ENCODE assay signal across 1 cellular context in the genomic region with DNA sequence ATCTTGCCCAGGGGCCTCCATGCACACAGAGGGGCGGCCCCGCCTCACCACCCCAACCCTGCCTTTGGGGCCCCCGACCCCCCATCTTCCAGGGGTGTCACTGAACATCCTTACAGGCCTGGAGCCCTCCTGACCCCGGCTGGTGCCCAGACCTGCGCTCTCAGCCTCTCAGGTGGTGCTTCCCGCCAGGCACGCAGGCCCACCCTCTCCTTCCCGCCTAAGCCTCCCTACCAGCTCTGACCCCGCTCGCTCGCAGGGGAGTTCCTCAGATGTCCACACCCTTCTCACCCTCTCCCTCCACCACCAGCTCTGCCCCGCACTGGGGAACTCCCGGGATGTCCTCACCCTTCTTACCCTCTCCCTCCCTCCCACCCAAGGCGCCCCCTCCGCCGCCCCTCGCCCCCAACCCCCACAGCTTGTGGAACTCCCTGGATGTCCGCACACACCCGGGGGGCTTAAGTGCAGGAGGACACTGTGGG.
TF ChIP-seq lines count a peak whose summit lies in the region.

No MANE protein-coding gene starts in this region.

TF ChIP-seq in GM23338, 12 proteins besides CTCF, POLR2A, EP300 and RAD21 (continued from another document):
- TF ChIP-seq, protein P1, sequence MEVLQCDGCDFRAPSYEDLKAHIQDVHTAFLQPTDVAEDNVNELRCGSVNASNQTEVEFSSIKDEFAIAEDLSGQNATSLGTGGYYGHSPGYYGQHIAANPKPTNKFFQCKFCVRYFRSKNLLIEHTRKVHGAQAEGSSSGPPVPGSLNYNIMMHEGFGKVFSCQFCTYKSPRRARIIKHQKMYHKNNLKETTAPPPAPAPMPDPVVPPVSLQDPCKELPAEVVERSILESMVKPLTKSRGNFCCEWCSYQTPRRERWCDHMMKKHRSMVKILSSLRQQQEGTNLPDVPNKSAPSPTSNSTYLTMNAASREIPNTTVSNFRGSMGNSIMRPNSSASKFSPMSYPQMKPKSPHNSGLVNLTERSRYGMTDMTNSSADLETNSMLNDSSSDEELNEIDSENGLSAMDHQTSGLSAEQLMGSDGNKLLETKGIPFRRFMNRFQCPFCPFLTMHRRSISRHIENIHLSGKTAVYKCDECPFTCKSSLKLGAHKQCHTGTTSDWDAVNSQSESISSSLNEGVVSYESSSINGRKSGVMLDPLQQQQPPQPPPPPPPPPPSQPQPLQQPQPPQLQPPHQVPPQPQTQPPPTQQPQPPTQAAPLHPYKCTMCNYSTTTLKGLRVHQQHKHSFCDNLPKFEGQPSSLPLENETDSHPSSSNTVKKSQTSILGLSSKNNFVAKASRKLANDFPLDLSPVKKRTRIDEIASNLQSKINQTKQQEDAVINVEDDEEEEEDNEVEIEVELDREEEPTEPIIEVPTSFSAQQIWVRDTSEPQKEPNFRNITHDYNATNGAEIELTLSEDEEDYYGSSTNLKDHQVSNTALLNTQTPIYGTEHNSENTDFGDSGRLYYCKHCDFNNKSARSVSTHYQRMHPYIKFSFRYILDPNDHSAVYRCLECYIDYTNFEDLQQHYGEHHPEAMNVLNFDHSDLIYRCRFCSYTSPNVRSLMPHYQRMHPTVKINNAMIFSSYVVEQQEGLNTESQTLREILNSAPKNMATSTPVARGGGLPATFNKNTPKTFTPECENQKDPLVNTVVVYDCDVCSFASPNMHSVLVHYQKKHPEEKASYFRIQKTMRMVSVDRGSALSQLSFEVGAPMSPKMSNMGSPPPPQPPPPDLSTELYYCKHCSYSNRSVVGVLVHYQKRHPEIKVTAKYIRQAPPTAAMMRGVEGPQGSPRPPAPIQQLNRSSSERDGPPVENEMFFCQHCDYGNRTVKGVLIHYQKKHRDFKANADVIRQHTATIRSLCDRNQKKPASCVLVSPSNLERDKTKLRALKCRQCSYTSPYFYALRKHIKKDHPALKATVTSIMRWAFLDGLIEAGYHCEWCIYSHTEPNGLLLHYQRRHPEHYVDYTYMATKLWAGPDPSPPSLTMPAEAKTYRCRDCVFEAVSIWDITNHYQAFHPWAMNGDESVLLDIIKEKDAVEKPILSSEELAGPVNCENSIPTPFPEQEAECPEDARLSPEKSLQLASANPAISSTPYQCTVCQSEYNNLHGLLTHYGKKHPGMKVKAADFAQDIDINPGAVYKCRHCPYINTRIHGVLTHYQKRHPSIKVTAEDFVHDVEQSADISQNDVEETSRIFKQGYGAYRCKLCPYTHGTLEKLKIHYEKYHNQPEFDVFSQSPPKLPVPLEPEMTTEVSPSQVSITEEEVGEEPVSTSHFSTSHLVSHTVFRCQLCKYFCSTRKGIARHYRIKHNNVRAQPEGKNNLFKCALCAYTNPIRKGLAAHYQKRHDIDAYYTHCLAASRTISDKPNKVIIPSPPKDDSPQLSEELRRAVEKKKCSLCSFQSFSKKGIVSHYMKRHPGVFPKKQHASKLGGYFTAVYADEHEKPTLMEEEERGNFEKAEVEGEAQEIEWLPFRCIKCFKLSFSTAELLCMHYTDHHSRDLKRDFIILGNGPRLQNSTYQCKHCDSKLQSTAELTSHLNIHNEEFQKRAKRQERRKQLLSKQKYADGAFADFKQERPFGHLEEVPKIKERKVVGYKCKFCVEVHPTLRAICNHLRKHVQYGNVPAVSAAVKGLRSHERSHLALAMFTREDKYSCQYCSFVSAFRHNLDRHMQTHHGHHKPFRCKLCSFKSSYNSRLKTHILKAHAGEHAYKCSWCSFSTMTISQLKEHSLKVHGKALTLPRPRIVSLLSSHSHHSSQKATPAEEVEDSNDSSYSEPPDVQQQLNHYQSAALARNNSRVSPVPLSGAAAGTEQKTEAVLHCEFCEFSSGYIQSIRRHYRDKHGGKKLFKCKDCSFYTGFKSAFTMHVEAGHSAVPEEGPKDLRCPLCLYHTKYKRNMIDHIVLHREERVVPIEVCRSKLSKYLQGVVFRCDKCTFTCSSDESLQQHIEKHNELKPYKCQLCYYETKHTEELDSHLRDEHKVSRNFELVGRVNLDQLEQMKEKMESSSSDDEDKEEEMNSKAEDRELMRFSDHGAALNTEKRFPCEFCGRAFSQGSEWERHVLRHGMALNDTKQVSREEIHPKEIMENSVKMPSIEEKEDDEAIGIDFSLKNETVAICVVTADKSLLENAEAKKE (CRISPR knock-in tag; IDR thresholded peaks at IDR 0.05), result no peak
- TF ChIP-seq JUNB (IDR thresholded peaks at IDR 0.05; ENCODE audit: unreplicated experiment) (no peak), NANOG (IDR thresholded peaks at IDR 0.05; ENCODE audit: borderline replicate concordance) (no peak), POLR2AphosphoS5 (IDR thresholded peaks at IDR 0.05; ENCODE audit: low read depth) (no peak), ZNF331 (CRISPR knock-in tag; IDR thresholded peaks at IDR 0.05; ENCODE audit: low read depth) (no peak), CREB1 (CRISPR knock-in tag; IDR thresholded peaks at IDR 0.05; ENCODE audit: low read depth) (no peak)
TF ChIP-seq in GM23338: peak in this region for 0.
